ENCODE assay signal across 22 cellular contexts in the genomic region with DNA sequence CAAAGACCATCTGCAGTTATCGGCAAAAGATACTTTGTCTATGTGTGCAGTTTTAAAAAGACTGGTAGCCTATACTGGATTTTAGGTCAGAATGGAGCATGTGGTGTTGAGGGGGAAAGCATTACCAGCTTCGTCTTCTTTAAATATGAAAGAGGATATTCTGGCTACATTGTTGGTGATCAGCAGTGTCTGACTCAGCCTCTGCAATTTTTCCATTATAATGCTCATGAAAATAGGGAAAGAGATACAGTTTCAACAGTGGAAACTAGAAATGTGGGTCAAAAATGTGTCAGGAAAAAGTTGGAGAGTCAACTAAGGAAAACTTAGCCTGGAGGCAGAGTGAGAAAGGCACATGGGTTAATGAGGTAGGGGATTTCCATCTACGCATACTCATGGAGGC. TPM values are rescaled to one million over a fixed set of nuclear protein-coding genes. Genes with fewer than 3 reads are reported as not detected.
"Had no signal": no experiment of that assay in that cellular context is flagged by ENCODE, and none has a peak within 500 bp of the region (broad histone marks: within the 10 kb centered on the region; RNA-seq: fewer than 3 reads in every experiment).

No MANE protein-coding gene starts in this region.

- H3K4me3 ChIP-seq: cardiac muscle cell, esophagus muscularis mucosa, mucosa of descending colon, prostate gland, spleen, tibial artery, vagina had no signal

- DNase-seq: activated CD4-positive, CD25-positive, alpha-beta regulatory T cell treated with anti-CD3 and anti-CD28 coated beads, Interleukin-2, amount 50 U/mL, for 72 hours; activated CD8-positive, alpha-beta memory T cell treated with anti-CD3 and anti-CD28 coated beads, Interleukin-2, amount 10 ng/mL, durations not matched to agents 7 days and 5 days; activated naive CD4-positive, alpha-beta T cell treated with anti-CD3 and anti-CD28 coated beads, Interleukin-2, amount 10 ng/mL, durations not matched to agents 7 days and 5 days; activated T-cell treated with anti-CD3 and anti-CD28 coated beads, Interleukin-2, amount 50 U/mL, for 1 hour; foreskin melanocyte; left cardiac atrium; mucosa of descending colon; natural killer cell; occipital lobe; spleen; stimulated activated CD4-positive, alpha-beta T cell treated with anti-CD3 and anti-CD28 coated beads, Interleukin-1b, Interleukin-23, amount 100 ng/mL, for 48 hours; T-helper 1 cell; T1000; tibial artery had no signal

- H3K4me1 Mint-ChIP-seq: activated CD8-positive, alpha-beta memory T cell treated with anti-CD3 and anti-CD28 coated beads, Interleukin-2, amount 10 ng/mL, durations not matched to agents 7 days and 5 days; activated naive CD4-positive, alpha-beta T cell treated with anti-CD3 and anti-CD28 coated beads, Interleukin-2, amount 10 ng/mL, durations not matched to agents 7 days and 5 days; natural killer cell had no signal

- H3K27me3 Mint-ChIP-seq: activated CD8-positive, alpha-beta memory T cell treated with anti-CD3 and anti-CD28 coated beads, Interleukin-2, amount 10 ng/mL, durations not matched to agents 7 days and 5 days; activated naive CD4-positive, alpha-beta T cell treated with anti-CD3 and anti-CD28 coated beads, Interleukin-2, amount 10 ng/mL, durations not matched to agents 7 days and 5 days had no signal

- H3K27me3 ChIP-seq: cardiac muscle cell, esophagus muscularis mucosa, spleen, tibial artery, vagina had no signal

- H3K36me3 Mint-ChIP-seq: activated CD8-positive, alpha-beta memory T cell treated with anti-CD3 and anti-CD28 coated beads, Interleukin-2, amount 10 ng/mL, durations not matched to agents 7 days and 5 days; activated naive CD4-positive, alpha-beta T cell treated with anti-CD3 and anti-CD28 coated beads, Interleukin-2, amount 10 ng/mL, durations not matched to agents 7 days and 5 days; natural killer cell had no signal

- H3K9me3 ChIP-seq: mucosa of descending colon, prostate gland, vagina had no signal

- H3K4me3 Mint-ChIP-seq: activated CD8-positive, alpha-beta memory T cell treated with anti-CD3 and anti-CD28 coated beads, Interleukin-2, amount 10 ng/mL, durations not matched to agents 7 days and 5 days; activated naive CD4-positive, alpha-beta T cell treated with anti-CD3 and anti-CD28 coated beads, Interleukin-2, amount 10 ng/mL, durations not matched to agents 7 days and 5 days; natural killer cell had no signal

- H3K36me3 ChIP-seq: cardiac muscle cell, esophagus muscularis mucosa, prostate gland, spleen, tibial artery, vagina had no signal

- H3K4me1 ChIP-seq: prostate gland, spleen had no signal

- H3K27ac ChIP-seq: cardiac muscle cell, esophagus muscularis mucosa, prostate gland, spleen, tibial artery, vagina had no signal

- ATAC-seq: activated CD8-positive, alpha-beta memory T cell treated with anti-CD3 and anti-CD28 coated beads, Interleukin-2, amount 10 ng/mL, durations not matched to agents 7 days and 5 days; mucosa of descending colon; natural killer cell; SK-N-SH treated with all-trans-retinoic acid at 6 μM for 48 hours had no signal

- H3K27ac Mint-ChIP-seq: activated CD8-positive, alpha-beta memory T cell treated with anti-CD3 and anti-CD28 coated beads, Interleukin-2, amount 10 ng/mL, durations not matched to agents 7 days and 5 days; activated naive CD4-positive, alpha-beta T cell treated with anti-CD3 and anti-CD28 coated beads, Interleukin-2, amount 10 ng/mL, durations not matched to agents 7 days and 5 days; natural killer cell had no signal

RNA-seq across cellular contexts. Expression of a gene that starts 45.2 kb away (rescaled TPM):
- total RNA-seq: activated CD8-positive, alpha-beta memory T cell treated with anti-CD3 and anti-CD28 coated beads, Interleukin-2, amount 10 ng/mL, durations not matched to agents 7 days and 5 days; cardiac muscle cell; esophagus muscularis mucosa; left cardiac atrium; lung microvascular endothelial cell; mucosa of descending colon; natural killer cell; occipital lobe; sciatic nerve; spleen; subcutaneous adipose tissue; vagina had no signal
